In the genomic region with DNA sequence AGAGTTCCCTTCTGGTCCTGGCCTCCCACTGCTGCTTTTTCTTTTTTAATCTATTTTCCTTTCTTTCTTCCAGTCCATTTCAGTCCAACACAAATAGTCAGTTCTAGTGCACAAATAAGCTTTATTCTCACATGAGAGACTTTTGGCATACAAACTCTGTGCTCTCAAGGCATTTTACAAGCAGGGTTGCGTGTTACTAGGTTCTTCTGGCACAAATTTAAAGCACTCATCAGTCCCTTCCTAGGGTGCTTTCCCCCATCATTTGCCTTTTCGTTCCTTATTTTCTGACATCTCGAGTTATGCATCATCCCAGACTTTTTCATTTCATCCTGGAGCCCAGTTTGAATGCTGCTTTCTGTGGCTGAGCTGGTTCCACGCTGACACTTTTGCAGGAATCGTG, we compare ENCODE assay signal across 19 cellular contexts. TPM values are rescaled to one million over a fixed set of nuclear protein-coding genes. Genes with fewer than 3 reads are reported as not detected.
DNase-seq lines count a peak whose midpoint lies in the region; ATAC-seq and TF ChIP-seq lines count a peak whose summit lies in the region.
"Had no signal": no experiment of that assay in that cellular context is flagged by ENCODE, and none has a peak within 500 bp of the region (broad histone marks: within the 10 kb centered on the region; RNA-seq: fewer than 3 reads in every experiment).

No MANE protein-coding gene starts in this region.

- no peak for TF ChIP-seq CTCF in left ventricle myocardium inferior (IDR thresholded peaks at IDR 0.05; ENCODE audit: borderline replicate concordance)
- TF ChIP-seq CTCF in fibroblast of the aortic adventitia (IDR thresholded peaks at IDR 0.05; ENCODE audit: insufficient read depth, low read length), result no peak
- no peak for TF ChIP-seq CTCF in neural progenitor cell (IDR thresholded peaks at IDR 0.05)
- no peak for TF ChIP-seq CTCF in hepatocyte (IDR thresholded peaks at IDR 0.05; ENCODE audit: poor library complexity)

- peak; percentile 32 to 58 for ATAC-seq in right cardiac atrium
- peak; percentile 34 for ATAC-seq in aorta (ENCODE audit: low FRiP score)
- no peak for ATAC-seq in GM21619 (IDR thresholded peaks at IDR 0.05; ENCODE audit: unreplicated experiment)

- no peak overlapping the region for H3K9ac ChIP-seq in neural progenitor cell

- H3K27me3 Mint-ChIP-seq in neural progenitor cell (ENCODE audit: insufficient read depth, low read depth), result no peaks in the 10 kb centered on the region
- H3K27me3 Mint-ChIP-seq: B cell had no signal

- no peaks in the 10 kb centered on the region for H3K9me2 ChIP-seq in hepatocyte (replicated peaks; ENCODE audit: insufficient read depth)

- peaks cover 17% of the 10 kb centered on the region for H3K4me1 Mint-ChIP-seq in neural progenitor cell
- H3K4me1 Mint-ChIP-seq: B cell had no signal

- no peak overlapping the region for H3K27ac ChIP-seq in right cardiac atrium (ENCODE audit: low read length)
- no peak overlapping the region for H3K27ac ChIP-seq in left ventricle myocardium inferior (replicated peaks)
- H3K27ac ChIP-seq in neural progenitor cell, result peak overlapping the region; percentile 10
- H3K27ac ChIP-seq in aorta (ENCODE audit: low read depth in 1 of 2, low read length in 2 of 2), result no peak overlapping the region
- H3K27ac ChIP-seq in hepatocyte, result no peak overlapping the region
- H3K27ac ChIP-seq: HL-60 had no signal

- H3K9me3 Mint-ChIP-seq in neural progenitor cell, result no peaks in the 10 kb centered on the region

- 65% methylated on average over 5 of the region's 5 CpGs for WGBS in right cardiac atrium
- 7 to 9% methylated on average over 5 of the region's 5 CpGs for WGBS in aorta, 2 donors
- 93% methylated on average over 5 of the region's 5 CpGs for WGBS in hepatocyte (ENCODE audit: low lambda C conversion rate, missing lambda C conversion rate)

- DNase-seq in right cardiac atrium (no peak), left ventricle myocardium inferior (no peak), fibroblast of the aortic adventitia (ENCODE audit: low read depth) (peak; percentile 15), neural progenitor cell (ENCODE audit: low spot score) (no peak), aorta (no peak), HT-29 (ENCODE audit: low spot score) (no peak), hepatocyte (ENCODE audit: low spot score) (no peak)
- DNase-seq: DMS53, GF-D8, KBM-7, MM.1S, NCI-H1048, NCI-H1417 treated with DMSO at 0.1 percent for 48 hours, NCI-H187, NCI-H446, NCI-H526 had no signal

- H3K27ac Mint-ChIP-seq in neural progenitor cell, result no peak overlapping the region
- H3K27ac Mint-ChIP-seq: B cell had no signal

- peaks cover 3% of the 10 kb centered on the region for H3F3A ChIP-seq in neural progenitor cell (ENCODE audit: low read depth)

- H3K4me3 ChIP-seq in right cardiac atrium (ENCODE audit: low read length) (no peak overlapping the region), left ventricle myocardium inferior (no peak overlapping the region), fibroblast of the aortic adventitia (ENCODE audit: low read depth, low read length) (no peak overlapping the region), neural progenitor cell (no peak overlapping the region), aorta (ENCODE audit: low read length in 2 of 2) (no peak overlapping the region), hepatocyte (no peak overlapping the region)

- H3K9me3 ChIP-seq in right cardiac atrium (ENCODE audit: control insufficient read depth, low read length), result no peaks in the 10 kb centered on the region
- no peaks in the 10 kb centered on the region for H3K9me3 ChIP-seq in left ventricle myocardium inferior (replicated peaks)
- H3K9me3 ChIP-seq in neural progenitor cell (ENCODE audit: low read depth), result no peaks in the 10 kb centered on the region
- no peaks in the 10 kb centered on the region for H3K9me3 ChIP-seq in aorta (ENCODE audit: control insufficient read depth, low read length)
- no peaks in the 10 kb centered on the region for H3K9me3 ChIP-seq in hepatocyte (ENCODE audit: low read depth)

- no peak overlapping the region for H2AFZ ChIP-seq in neural progenitor cell (replicated peaks)
- no peak overlapping the region for H2AFZ ChIP-seq in hepatocyte

- H4K20me1 ChIP-seq in neural progenitor cell (ENCODE audit: low read depth) (no peaks in the 10 kb centered on the region), hepatocyte (ENCODE audit: insufficient read depth, poor library complexity, severe bottlenecking) (no peaks in the 10 kb centered on the region)

- H3K4me2 ChIP-seq in neural progenitor cell, result no peak overlapping the region
- H3K4me2 ChIP-seq in hepatocyte, result no peak overlapping the region

- H3K36me3 Mint-ChIP-seq in neural progenitor cell, result peaks cover 7% of the 10 kb centered on the region

- H3K36me3 ChIP-seq in left ventricle myocardium inferior (peaks cover 10% of the 10 kb centered on the region), neural progenitor cell (no peaks in the 10 kb centered on the region), aorta (ENCODE audit: control insufficient read depth in 1 of 2, insufficient read depth in 2 of 2, low read length in 1 of 2) (no peaks in the 10 kb centered on the region), hepatocyte (replicated peaks; ENCODE audit: insufficient read depth, low read depth) (no peaks in the 10 kb centered on the region)

- no peak overlapping the region for H3K4me3 Mint-ChIP-seq in neural progenitor cell
- H3K4me3 Mint-ChIP-seq: B cell had no signal

- H3K4me1 ChIP-seq in right cardiac atrium (ENCODE audit: control insufficient read depth, insufficient read depth, low read length) (no peaks in the 10 kb centered on the region), left ventricle myocardium inferior (no peaks in the 10 kb centered on the region), neural progenitor cell (peaks cover 20% of the 10 kb centered on the region), aorta (ENCODE audit: control insufficient read depth in 1 of 2, insufficient read depth in 2 of 2, low read length in 2 of 2) (no peaks in the 10 kb centered on the region), hepatocyte (ENCODE audit: insufficient read depth) (peaks cover 6% of the 10 kb centered on the region)

- H3K27me3 ChIP-seq in right cardiac atrium (ENCODE audit: control insufficient read depth, insufficient read depth), result no peaks in the 10 kb centered on the region
- H3K27me3 ChIP-seq in left ventricle myocardium inferior (ENCODE audit: low read depth), result no peaks in the 10 kb centered on the region
- H3K27me3 ChIP-seq in neural progenitor cell, result no peaks in the 10 kb centered on the region
- H3K27me3 ChIP-seq in aorta (ENCODE audit: control insufficient read depth in 1 of 2, insufficient read depth in 2 of 2, low read length in 1 of 2), result no peaks in the 10 kb centered on the region
- H3K27me3 ChIP-seq in hepatocyte, result no peaks in the 10 kb centered on the region

- no peaks in the 10 kb centered on the region for H3K79me2 ChIP-seq in neural progenitor cell (ENCODE audit: low read depth)
- no peaks in the 10 kb centered on the region for H3K79me2 ChIP-seq in hepatocyte

- intact Hi-C loops in right cardiac atrium (cut with DNase I) (no loop called here), left ventricle myocardium inferior (cut with micrococcal nuclease) (no loop called here), aorta (cut with DNase I) (no loop called here)

RNA-seq across cellular contexts. Expression of a gene that starts 29.8 kb away (rescaled TPM):
- total RNA-seq in right cardiac atrium (1 to 10 TPM; 1.9 to 3.0 (median 2.5) TPM), left ventricle myocardium inferior (1.2 TPM), fibroblast of the aortic adventitia (ENCODE audit: low replicate concordance) (1.6 and 5.0 TPM in 2 replicates), neural progenitor cell (ENCODE audit: low replicate concordance) (1.4 and 2.6 TPM in 2 replicates), aorta (1 to 10 TPM; 3.0 to 9.2 TPM), hepatocyte (3.5 and 3.7 TPM in 2 replicates)
- polyA plus RNA-seq in right cardiac atrium (2.3 TPM), aorta (1 to 10 TPM; 2.9 to 5.5 TPM), hepatocyte (11.0 and 12.3 TPM in 2 replicates)
- 3.9 and 5.3 TPM in 2 replicates for total RNA-seq in HT-29 (2014; rRNA removed; shearing (Covaris generic))
- total RNA-seq: B cell had no signal
